8 cellular contexts compared by ENCODE assay signal in genomic region chrX:115650916-115651315, GRCh38.
DNase-seq lines count a peak whose midpoint lies in the region; ATAC-seq and TF ChIP-seq lines count a peak whose summit lies in the region.

No MANE protein-coding gene starts in this region.

- H3K4me3 ChIP-seq in PC-3 (ENCODE audit: low read length), result no peak overlapping the region
- H3K4me3 ChIP-seq in neural cell (ENCODE audit: low read length), result no peak overlapping the region

- TF ChIP-seq EP300 in neural cell (conservative IDR thresholded peaks at IDR 0.05; ENCODE audit: poor library complexity, severe bottlenecking), result no peak

- H3K4me2 ChIP-seq in PC-3 (ENCODE audit: low read length) (no peak overlapping the region), neural cell (ENCODE audit: low read length) (no peak overlapping the region)

- intact Hi-C loops in PC-3 (cut with micrococcal nuclease), result loop anchor here (1.0 to 10.0 kb wide), 4 partner anchors 28 to 320 kb away; no protein-coding TSS in a partner anchor

- H3K9me2 ChIP-seq in PC-3 (replicated peaks; ENCODE audit: low read length), result no peaks in the 10 kb centered on the region
- H3K9me2 ChIP-seq in neural cell (ENCODE audit: insufficient read depth, low read length), result no peaks in the 10 kb centered on the region

- no peaks in the 10 kb centered on the region for H3F3A ChIP-seq in PC-3 (ENCODE audit: low read length, unreplicated experiment)
- H3F3A ChIP-seq in neural cell (ENCODE audit: insufficient read depth, low read length, poor library complexity, severe bottlenecking), result no peaks in the 10 kb centered on the region

- peak; percentile 69 for TF ChIP-seq RAD21 in neural cell (conservative IDR thresholded peaks at IDR 0.05)

- H3K79me2 ChIP-seq in PC-3 (ENCODE audit: low read length) (no peaks in the 10 kb centered on the region), neural cell (replicated peaks; ENCODE audit: insufficient read depth, low read length) (no peaks in the 10 kb centered on the region)

- H3K27ac ChIP-seq in PC-3 (ENCODE audit: low read length) (no peak overlapping the region), epithelial cell of prostate (peak overlapping the region; percentile 69), neural cell (ENCODE audit: low read length) (no peak overlapping the region)

- no peak overlapping the region for H2AFZ ChIP-seq in PC-3 (ENCODE audit: low read length)
- H2AFZ ChIP-seq in neural cell (ENCODE audit: low read depth, low read length), result no peak overlapping the region

- peak; percentile 67 for ATAC-seq in GM18498 (IDR thresholded peaks at IDR 0.05; ENCODE audit: unreplicated experiment)
- peak; percentile 83 for ATAC-seq in PC-3
- no peak for ATAC-seq in GM21528 (IDR thresholded peaks at IDR 0.05; ENCODE audit: low FRiP score, unreplicated experiment)
- ATAC-seq in HG02970 (IDR thresholded peaks at IDR 0.05; ENCODE audit: low FRiP score, unreplicated experiment), result no peak

- BruUV-seq in PC-3 (replicated peaks; lab: Mats Ljungman, UMichigan), result no TSS peak

- H3K27me3 ChIP-seq in PC-3 (ENCODE audit: low read length) (no peaks in the 10 kb centered on the region), neural cell (ENCODE audit: insufficient read depth, low read depth, low read length) (no peaks in the 10 kb centered on the region)

- H3K9ac ChIP-seq in PC-3 (ENCODE audit: low read length), result no peak overlapping the region
- no peak overlapping the region for H3K9ac ChIP-seq in neural cell (ENCODE audit: low read length)

- POLR2A ChIA-PET in PC-3 (lab: Charles Lee; ENCODE audit: unreplicated experiment), result no interaction called here

- DNase-seq in Ammon's horn (ENCODE audit: low spot score), result peak; percentile 47
- DNase-seq in HuH-7 (ENCODE audit: low spot score), result peak; percentile 17
- peak; percentile 52 for DNase-seq in PC-3
- no peak for DNase-seq in epithelial cell of prostate (ENCODE audit: low read depth, low spot score)

- H4K20me1 ChIP-seq in PC-3 (ENCODE audit: low read length) (no peaks in the 10 kb centered on the region), neural cell (ENCODE audit: insufficient read depth) (no peaks in the 10 kb centered on the region)

- TF ChIP-seq CTCF in PC-3 (conservative IDR thresholded peaks at IDR 0.05; ENCODE audit: low read depth, low read length), result peak; percentile 65
- peak; percentile 69 for TF ChIP-seq CTCF in neural cell (IDR thresholded peaks at IDR 0.05; ENCODE audit: poor library complexity, severe bottlenecking)

- peaks cover 40% of the 10 kb centered on the region; the same call in 1 of the 2 replicates for H3K36me3 ChIP-seq in PC-3 (ENCODE audit: low read depth, low read length)
- no peaks in the 10 kb centered on the region for H3K36me3 ChIP-seq in neural cell (ENCODE audit: insufficient read depth, low read length)

- no peaks in the 10 kb centered on the region; the same call in 1 of the 2 replicates for H3K4me1 ChIP-seq in PC-3 (ENCODE audit: insufficient read depth, low read length)

- H3K9me3 ChIP-seq in PC-3 (ENCODE audit: low read length), result no peaks in the 10 kb centered on the region
- H3K9me3 ChIP-seq in neural cell (ENCODE audit: low read length), result no peaks in the 10 kb centered on the region

- CTCF ChIA-PET in PC-3 (lab: Charles Lee), result no interaction called here

TF ChIP-seq in neural cell, 6 proteins besides CTCF, POLR2A, EP300 and RAD21:
- TF ChIP-seq TAF1 (IDR thresholded peaks at IDR 0.05; ENCODE audit: low read depth) (no peak), EZH2 (IDR thresholded peaks at IDR 0.05; ENCODE audit: borderline replicate concordance, insufficient read depth, low read length, poor library complexity, severe bottlenecking) (no peak), MXI1 (conservative IDR thresholded peaks at IDR 0.05; ENCODE audit: poor library complexity, severe bottlenecking) (no peak), REST (IDR thresholded peaks at IDR 0.05; ENCODE audit: borderline replicate concordance) (no peak), POLR2AphosphoS5 (IDR thresholded peaks at IDR 0.05) (no peak), SMC3 (conservative IDR thresholded peaks at IDR 0.05; ENCODE audit: poor library complexity) (peak; percentile 58)

Comparison
In these comparisons a context has a peak if more than half of its experiments do, and no peak if none do; other contexts are left out.
1. ATAC-seq: peak in GM18498 (single experiment) and PC-3 (single experiment); none in GM21528 (single experiment) and HG02970 (single experiment).